ENCODE assay signal across 8 cellular contexts in genomic region chr17:72497915-72498314, GRCh38.
"Had no signal": no experiment of that assay in that cellular context is flagged by ENCODE, and none has a peak within 500 bp of the region (broad histone marks: within the 10 kb centered on the region; RNA-seq: fewer than 3 reads in every experiment).

No MANE protein-coding gene starts in this region.

- H3K4me3 ChIP-seq: GM23248, HAP-1, K562 had no signal

- ATAC-seq: HCT116, K562 had no signal

- DNase-seq: GM23248, GOT3, H7, HFFc6 had no signal

- FAIRE-seq: K562 had no signal

- H3K9ac ChIP-seq: GM23248 had no signal

- H3K4me1 ChIP-seq: HAP-1 had no signal

- H3K9me3 ChIP-seq: HAP-1 had no signal

- H3K36me3 ChIP-seq: HAP-1 had no signal

- H3K27ac ChIP-seq: GM23248, HL-60 had no signal

- H2AFZ ChIP-seq: GM23248 had no signal
